Comparison of ENCODE assay signal across 1 cellular context in the genomic region with DNA sequence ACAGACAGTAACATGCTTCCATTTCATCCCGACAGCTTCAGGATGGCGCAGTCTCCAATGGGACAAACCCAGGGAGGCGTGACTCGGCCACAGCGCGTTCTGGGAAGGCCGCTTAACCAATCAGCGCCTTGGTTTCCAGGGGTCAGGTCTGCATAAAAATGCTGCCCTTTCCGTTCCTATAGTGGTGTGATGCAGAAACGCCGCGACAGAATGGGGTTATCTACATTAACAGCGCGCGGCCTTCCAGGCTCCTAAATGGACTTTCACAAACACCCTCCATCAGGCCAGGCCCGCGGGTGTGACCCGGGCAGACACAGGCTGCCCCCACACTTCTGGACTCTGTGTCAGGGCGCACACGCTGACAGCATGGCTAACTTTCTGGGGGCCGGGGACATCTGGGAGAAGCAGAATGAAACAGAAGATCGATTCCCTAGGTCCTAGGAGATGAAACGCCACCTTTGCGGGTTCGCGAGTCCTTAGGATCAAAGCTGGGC.
TF ChIP-seq lines count a peak whose summit lies in the region.

No MANE protein-coding gene starts in this region.

TF ChIP-seq in HepG2, 621 proteins besides CTCF, POLR2A, EP300 and RAD21 (continued from another document and continues in another):
- TF ChIP-seq, protein P1, sequence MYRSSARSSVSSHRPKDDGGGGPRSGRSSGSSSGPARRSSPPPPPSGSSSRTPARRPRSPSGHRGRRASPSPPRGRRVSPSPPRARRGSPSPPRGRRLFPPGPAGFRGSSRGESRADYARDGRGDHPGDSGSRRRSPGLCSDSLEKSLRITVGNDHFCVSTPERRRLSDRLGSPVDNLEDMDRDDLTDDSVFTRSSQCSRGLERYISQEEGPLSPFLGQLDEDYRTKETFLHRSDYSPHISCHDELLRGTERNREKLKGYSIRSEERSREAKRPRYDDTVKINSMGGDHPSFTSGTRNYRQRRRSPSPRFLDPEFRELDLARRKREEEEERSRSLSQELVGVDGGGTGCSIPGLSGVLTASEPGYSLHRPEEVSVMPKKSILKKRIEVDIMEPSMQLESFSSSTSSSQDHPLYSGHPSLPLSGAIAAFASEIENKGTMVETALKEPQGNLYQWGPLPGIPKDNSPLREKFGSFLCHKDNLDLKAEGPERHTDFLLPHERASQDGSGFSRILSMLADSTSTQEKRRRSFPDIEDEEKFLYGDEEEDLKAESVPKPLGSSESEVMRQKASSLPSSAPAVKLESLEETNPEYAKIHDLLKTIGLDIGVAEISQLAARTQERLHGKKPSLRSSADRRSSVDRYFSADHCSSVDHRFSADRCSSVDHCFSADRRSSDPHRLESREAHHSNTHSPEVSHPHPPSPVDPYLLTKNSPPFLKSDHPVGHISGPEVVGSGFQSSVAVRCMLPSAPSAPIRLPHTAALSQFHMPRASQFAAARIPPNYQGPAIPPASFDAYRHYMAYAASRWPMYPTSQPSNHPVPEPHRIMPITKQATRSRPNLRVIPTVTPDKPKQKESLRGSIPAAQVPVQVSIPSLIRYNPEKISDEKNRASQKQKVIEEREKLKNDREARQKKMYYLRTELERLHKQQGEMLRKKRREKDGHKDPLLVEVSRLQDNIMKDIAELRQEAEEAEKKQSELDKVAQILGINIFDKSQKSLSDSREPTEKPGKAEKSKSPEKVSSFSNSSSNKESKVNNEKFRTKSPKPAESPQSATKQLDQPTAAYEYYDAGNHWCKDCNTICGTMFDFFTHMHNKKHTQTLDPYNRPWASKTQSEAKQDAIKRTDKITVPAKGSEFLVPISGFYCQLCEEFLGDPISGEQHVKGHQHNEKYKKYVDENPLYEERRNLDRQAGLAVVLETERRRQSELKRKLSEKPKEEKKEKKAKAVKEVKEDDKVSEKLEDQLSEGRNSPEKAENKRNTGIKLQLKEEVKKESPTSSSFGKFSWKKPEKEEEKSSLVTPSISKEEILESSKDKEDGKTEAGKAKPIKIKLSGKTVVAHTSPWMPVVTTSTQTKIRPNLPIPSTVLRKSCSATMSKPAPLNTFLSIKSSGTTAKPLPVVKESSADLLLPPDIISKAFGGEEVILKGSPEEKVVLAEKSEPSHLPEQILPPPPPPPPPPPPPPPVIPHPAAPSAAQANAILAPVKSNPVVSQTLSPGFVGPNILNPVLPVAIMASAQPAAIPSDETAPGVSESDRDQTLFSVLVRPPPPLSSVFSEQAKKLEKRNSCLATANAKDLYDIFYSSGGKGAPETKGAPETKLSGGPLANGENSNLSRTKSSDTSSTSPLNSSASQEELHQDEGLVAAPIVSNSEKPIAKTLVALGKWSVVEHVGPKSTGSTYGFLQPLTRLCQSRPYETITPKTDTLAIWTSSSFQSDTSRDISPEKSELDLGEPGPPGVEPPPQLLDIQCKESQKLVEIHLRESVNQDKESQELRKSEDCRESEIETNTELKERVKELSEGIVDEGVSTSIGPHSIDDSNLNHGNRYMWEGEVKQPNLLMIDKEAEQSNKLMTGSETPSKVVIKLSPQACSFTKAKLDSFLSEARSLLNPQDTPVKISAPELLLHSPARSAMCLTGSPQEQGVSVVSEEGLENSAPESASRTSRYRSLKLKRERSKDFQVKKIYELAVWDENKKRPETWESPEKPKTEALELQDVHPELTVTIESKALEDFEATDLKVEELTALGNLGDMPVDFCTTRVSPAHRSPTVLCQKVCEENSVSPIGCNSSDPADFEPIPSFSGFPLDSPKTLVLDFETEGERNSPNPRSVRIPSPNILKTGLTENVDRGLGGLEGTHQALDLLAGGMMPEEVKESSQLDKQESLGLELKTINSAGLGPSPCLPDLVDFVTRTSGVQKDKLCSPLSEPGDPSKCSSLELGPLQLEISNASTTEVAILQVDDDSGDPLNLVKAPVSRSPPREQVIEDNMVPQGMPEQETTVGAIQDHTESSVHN (CRISPR knock-in tag; IDR thresholded peaks at IDR 0.05) = no peak
- TF ChIP-seq ZNF510 (CRISPR knock-in tag; IDR thresholded peaks at IDR 0.05; ENCODE audit: low read depth) (no peak), CENPT (CRISPR knock-in tag; IDR thresholded peaks at IDR 0.05; ENCODE audit: low read depth) (no peak), ZSCAN9 (CRISPR knock-in tag; IDR thresholded peaks at IDR 0.05; ENCODE audit: borderline replicate concordance) (no peak), SAFB2 (CRISPR knock-in tag; IDR thresholded peaks at IDR 0.05; ENCODE audit: borderline replicate concordance, low read depth) (no peak; the same call in 1 of the 2 replicates), RARA (CRISPR knock-in tag; IDR thresholded peaks at IDR 0.05) (peak; percentile 14; the same call in 1 of the 2 replicates), XRCC5 (optimal IDR thresholded peaks at IDR 0.05; ENCODE audit: low read length) (no peak), CBX1 (IDR thresholded peaks at IDR 0.05; ENCODE audit: low read depth) (no peak), ZNF10 (CRISPR knock-in tag; IDR thresholded peaks at IDR 0.05; ENCODE audit: borderline replicate concordance, low read depth) (no peak), ZNF558 (CRISPR knock-in tag; IDR thresholded peaks at IDR 0.05; ENCODE audit: borderline replicate concordance) (no peak), MED1 (CRISPR knock-in tag; IDR thresholded peaks at IDR 0.05) (no peak), NR3C1 (CRISPR knock-in tag; IDR thresholded peaks at IDR 0.05) (no peak), ZNF557 (CRISPR knock-in tag; IDR thresholded peaks at IDR 0.05) (no peak), ERF (CRISPR knock-in tag; IDR thresholded peaks at IDR 0.05) (0 out of 2 replicates have a peak, but pooled peaks have one; percentile 36), ZNF282 (IDR thresholded peaks at IDR 0.05; ENCODE audit: partially characterized antibody) (no peak), HOXA7 (CRISPR knock-in tag; IDR thresholded peaks at IDR 0.05) (no peak), GABPA (IDR thresholded peaks at IDR 0.05; ENCODE audit: low read depth, low read length) (no peak), GABPA (CRISPR knock-in tag; IDR thresholded peaks at IDR 0.05; ENCODE audit: low read depth) (peak; percentile 61), ZNF12 (CRISPR knock-in tag; IDR thresholded peaks at IDR 0.05) (no peak), ZNF383 (CRISPR knock-in tag; IDR thresholded peaks at IDR 0.05; ENCODE audit: borderline replicate concordance) (no peak), ZMYM2 (CRISPR knock-in tag; IDR thresholded peaks at IDR 0.05) (0 out of 2 replicates have a peak, but pooled peaks have one; percentile 9), FOXO1 (CRISPR knock-in tag; IDR thresholded peaks at IDR 0.05) (no peak; the same call in 1 of the 2 replicates), YEATS2 (CRISPR knock-in tag; IDR thresholded peaks at IDR 0.05; ENCODE audit: borderline replicate concordance) (no peak), ZNF766 (CRISPR knock-in tag; IDR thresholded peaks at IDR 0.05; ENCODE audit: borderline replicate concordance) (no peak), RBFOX2 (IDR thresholded peaks at IDR 0.05; ENCODE audit: low read depth, low read length) (no peak), HNRNPK (IDR thresholded peaks at IDR 0.05; ENCODE audit: low read depth, low read length, poor library complexity, severe bottlenecking) (no peak), ZNF17 (CRISPR knock-in tag; IDR thresholded peaks at IDR 0.05) (no peak), ZBTB42 (CRISPR knock-in tag; IDR thresholded peaks at IDR 0.05) (no peak), THAP11 (CRISPR knock-in tag; IDR thresholded peaks at IDR 0.05) (no peak), GLI4 (CRISPR knock-in tag; IDR thresholded peaks at IDR 0.05; ENCODE audit: borderline replicate concordance) (no peak), ZNF747 (CRISPR knock-in tag; IDR thresholded peaks at IDR 0.05; ENCODE audit: borderline replicate concordance) (no peak), TBX3 (IDR thresholded peaks at IDR 0.05; ENCODE audit: borderline replicate concordance) (no peak), ZNF496 (CRISPR knock-in tag; IDR thresholded peaks at IDR 0.05; ENCODE audit: insufficient replicate concordance) (no peak), PHF5A (CRISPR knock-in tag; IDR thresholded peaks at IDR 0.05; ENCODE audit: low read depth, unreplicated experiment) (no peak)
- TF ChIP-seq, protein P2, sequence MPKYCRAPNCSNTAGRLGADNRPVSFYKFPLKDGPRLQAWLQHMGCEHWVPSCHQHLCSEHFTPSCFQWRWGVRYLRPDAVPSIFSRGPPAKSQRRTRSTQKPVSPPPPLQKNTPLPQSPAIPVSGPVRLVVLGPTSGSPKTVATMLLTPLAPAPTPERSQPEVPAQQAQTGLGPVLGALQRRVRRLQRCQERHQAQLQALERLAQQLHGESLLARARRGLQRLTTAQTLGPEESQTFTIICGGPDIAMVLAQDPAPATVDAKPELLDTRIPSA (CRISPR knock-in tag; IDR thresholded peaks at IDR 0.05; ENCODE audit: borderline replicate concordance) = no peak
- TF ChIP-seq, protein P3, sequence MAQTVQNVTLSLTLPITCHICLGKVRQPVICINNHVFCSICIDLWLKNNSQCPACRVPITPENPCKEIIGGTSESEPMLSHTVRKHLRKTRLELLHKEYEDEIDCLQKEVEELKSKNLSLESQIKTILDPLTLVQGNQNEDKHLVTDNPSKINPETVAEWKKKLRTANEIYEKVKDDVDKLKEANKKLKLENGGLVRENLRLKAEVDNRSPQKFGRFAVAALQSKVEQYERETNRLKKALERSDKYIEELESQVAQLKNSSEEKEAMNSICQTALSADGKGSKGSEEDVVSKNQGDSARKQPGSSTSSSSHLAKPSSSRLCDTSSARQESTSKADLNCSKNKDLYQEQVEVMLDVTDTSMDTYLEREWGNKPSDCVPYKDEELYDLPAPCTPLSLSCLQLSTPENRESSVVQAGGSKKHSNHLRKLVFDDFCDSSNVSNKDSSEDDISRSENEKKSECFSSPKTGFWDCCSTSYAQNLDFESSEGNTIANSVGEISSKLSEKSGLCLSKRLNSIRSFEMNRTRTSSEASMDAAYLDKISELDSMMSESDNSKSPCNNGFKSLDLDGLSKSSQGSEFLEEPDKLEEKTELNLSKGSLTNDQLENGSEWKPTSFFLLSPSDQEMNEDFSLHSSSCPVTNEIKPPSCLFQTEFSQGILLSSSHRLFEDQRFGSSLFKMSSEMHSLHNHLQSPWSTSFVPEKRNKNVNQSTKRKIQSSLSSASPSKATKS (CRISPR knock-in tag; IDR thresholded peaks at IDR 0.05) = no peak
- TF ChIP-seq, protein P4, sequence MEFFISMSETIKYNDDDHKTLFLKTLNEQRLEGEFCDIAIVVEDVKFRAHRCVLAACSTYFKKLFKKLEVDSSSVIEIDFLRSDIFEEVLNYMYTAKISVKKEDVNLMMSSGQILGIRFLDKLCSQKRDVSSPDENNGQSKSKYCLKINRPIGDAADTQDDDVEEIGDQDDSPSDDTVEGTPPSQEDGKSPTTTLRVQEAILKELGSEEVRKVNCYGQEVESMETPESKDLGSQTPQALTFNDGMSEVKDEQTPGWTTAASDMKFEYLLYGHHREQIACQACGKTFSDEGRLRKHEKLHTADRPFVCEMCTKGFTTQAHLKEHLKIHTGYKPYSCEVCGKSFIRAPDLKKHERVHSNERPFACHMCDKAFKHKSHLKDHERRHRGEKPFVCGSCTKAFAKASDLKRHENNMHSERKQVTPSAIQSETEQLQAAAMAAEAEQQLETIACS (CRISPR knock-in tag; IDR thresholded peaks at IDR 0.05) = no peak
- TF ChIP-seq, protein P5, sequence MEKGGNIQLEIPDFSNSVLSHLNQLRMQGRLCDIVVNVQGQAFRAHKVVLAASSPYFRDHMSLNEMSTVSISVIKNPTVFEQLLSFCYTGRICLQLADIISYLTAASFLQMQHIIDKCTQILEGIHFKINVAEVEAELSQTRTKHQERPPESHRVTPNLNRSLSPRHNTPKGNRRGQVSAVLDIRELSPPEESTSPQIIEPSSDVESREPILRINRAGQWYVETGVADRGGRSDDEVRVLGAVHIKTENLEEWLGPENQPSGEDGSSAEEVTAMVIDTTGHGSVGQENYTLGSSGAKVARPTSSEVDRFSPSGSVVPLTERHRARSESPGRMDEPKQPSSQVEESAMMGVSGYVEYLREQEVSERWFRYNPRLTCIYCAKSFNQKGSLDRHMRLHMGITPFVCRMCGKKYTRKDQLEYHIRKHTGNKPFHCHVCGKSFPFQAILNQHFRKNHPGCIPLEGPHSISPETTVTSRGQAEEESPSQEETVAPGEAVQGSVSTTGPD (CRISPR knock-in tag; IDR thresholded peaks at IDR 0.05) = no peak
- TF ChIP-seq, protein P6, sequence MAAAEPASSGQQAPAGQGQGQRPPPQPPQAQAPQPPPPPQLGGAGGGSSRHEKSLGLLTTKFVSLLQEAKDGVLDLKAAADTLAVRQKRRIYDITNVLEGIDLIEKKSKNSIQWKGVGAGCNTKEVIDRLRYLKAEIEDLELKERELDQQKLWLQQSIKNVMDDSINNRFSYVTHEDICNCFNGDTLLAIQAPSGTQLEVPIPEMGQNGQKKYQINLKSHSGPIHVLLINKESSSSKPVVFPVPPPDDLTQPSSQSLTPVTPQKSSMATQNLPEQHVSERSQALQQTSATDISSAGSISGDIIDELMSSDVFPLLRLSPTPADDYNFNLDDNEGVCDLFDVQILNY (CRISPR knock-in tag; conservative IDR thresholded peaks at IDR 0.05) = no peak
- TF ChIP-seq, protein P7, sequence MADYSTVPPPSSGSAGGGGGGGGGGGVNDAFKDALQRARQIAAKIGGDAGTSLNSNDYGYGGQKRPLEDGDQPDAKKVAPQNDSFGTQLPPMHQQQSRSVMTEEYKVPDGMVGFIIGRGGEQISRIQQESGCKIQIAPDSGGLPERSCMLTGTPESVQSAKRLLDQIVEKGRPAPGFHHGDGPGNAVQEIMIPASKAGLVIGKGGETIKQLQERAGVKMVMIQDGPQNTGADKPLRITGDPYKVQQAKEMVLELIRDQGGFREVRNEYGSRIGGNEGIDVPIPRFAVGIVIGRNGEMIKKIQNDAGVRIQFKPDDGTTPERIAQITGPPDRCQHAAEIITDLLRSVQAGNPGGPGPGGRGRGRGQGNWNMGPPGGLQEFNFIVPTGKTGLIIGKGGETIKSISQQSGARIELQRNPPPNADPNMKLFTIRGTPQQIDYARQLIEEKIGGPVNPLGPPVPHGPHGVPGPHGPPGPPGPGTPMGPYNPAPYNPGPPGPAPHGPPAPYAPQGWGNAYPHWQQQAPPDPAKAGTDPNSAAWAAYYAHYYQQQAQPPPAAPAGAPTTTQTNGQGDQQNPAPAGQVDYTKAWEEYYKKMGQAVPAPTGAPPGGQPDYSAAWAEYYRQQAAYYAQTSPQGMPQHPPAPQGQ (CRISPR knock-in tag; IDR thresholded peaks at IDR 0.05; ENCODE audit: borderline replicate concordance) = no peak
- TF ChIP-seq, protein P8, sequence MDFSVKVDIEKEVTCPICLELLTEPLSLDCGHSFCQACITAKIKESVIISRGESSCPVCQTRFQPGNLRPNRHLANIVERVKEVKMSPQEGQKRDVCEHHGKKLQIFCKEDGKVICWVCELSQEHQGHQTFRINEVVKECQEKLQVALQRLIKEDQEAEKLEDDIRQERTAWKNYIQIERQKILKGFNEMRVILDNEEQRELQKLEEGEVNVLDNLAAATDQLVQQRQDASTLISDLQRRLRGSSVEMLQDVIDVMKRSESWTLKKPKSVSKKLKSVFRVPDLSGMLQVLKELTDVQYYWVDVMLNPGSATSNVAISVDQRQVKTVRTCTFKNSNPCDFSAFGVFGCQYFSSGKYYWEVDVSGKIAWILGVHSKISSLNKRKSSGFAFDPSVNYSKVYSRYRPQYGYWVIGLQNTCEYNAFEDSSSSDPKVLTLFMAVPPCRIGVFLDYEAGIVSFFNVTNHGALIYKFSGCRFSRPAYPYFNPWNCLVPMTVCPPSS (IDR thresholded peaks at IDR 0.05) = no peak
- TF ChIP-seq, protein P9, sequence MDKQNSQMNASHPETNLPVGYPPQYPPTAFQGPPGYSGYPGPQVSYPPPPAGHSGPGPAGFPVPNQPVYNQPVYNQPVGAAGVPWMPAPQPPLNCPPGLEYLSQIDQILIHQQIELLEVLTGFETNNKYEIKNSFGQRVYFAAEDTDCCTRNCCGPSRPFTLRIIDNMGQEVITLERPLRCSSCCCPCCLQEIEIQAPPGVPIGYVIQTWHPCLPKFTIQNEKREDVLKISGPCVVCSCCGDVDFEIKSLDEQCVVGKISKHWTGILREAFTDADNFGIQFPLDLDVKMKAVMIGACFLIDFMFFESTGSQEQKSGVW (CRISPR knock-in tag; IDR thresholded peaks at IDR 0.05; ENCODE audit: borderline replicate concordance) = no peak
- TF ChIP-seq, protein P10, sequence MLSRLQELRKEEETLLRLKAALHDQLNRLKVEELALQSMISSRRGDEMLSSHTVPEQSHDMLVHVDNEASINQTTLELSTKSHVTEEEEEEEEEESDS (CRISPR knock-in tag; IDR thresholded peaks at IDR 0.05; ENCODE audit: borderline replicate concordance) = no peak
